In the genomic region with DNA sequence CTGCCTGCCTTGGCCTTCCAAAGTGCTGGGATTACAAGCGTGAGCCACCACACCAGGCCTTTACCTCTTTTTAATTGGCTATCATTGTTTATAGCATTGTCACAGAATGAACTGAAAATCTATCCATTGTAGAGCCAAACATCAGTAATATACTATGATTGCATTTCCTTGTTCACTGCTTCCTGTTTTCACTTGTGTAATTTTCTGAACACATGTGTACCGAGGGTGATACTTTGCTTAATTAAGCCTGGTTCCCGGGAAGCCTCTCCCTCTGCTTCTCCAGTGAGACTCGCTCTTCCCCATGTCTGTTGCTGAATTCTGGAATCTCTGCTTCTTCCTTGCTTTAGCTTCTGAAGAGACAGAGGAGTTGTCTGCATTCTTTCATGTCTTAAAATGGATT, we compare ENCODE assay signal across 21 cellular contexts. TPM values are rescaled to one million over a fixed set of nuclear protein-coding genes. Genes with fewer than 3 reads are reported as not detected.
A peak's percentile ranks its signal among the peaks of the same experiment; 100 is the strongest.
DNase-seq lines count a peak whose midpoint lies in the region; ATAC-seq and TF ChIP-seq lines count a peak whose summit lies in the region.
"Had no signal": no experiment of that assay in that cellular context is flagged by ENCODE, and none has a peak within 500 bp of the region (broad histone marks: within the 10 kb centered on the region; RNA-seq: fewer than 3 reads in every experiment).

No MANE protein-coding gene starts in this region.

- H3K36me3 Mint-ChIP-seq in activated naive CD8-positive, alpha-beta T cell = peaks cover 36% of the 10 kb centered on the region
- peaks cover 71% of the 10 kb centered on the region for H3K36me3 Mint-ChIP-seq in activated naive CD8-positive, alpha-beta T cell treated with anti-CD3 and anti-CD28 coated beads, Interleukin-2, amount 50 U/mL, for 24 hours (ENCODE audit: low read depth)
- H3K36me3 Mint-ChIP-seq in T-cell = peaks cover 59% of the 10 kb centered on the region
- H3K36me3 Mint-ChIP-seq in effector memory CD8-positive, alpha-beta T cell (ENCODE audit: insufficient read depth) = peaks cover 61% of the 10 kb centered on the region
- H3K36me3 Mint-ChIP-seq in natural killer cell = peaks cover 33% of the 10 kb centered on the region

- no peak for DNase-seq in activated naive CD8-positive, alpha-beta T cell treated with anti-CD3 and anti-CD28 coated beads, Interleukin-2, amount 50 U/mL, for 24 hours
- DNase-seq in T-cell = no peak
- no peak for DNase-seq in effector memory CD8-positive, alpha-beta T cell
- no peak for DNase-seq in upper lobe of right lung
- DNase-seq in lower lobe of right lung = no peak
- no peak for DNase-seq in natural killer cell
- DNase-seq: activated gamma-delta T cell; Caco-2; effector CD8-positive, alpha-beta T cell; NCI-H187; NCI-H82; Peyer's patch; stimulated activated CD4-positive, alpha-beta T cell treated with anti-CD3 and anti-CD28 coated beads, Interleukin-1b, Interleukin-23, amount 100 ng/mL, for 48 hours; stimulated activated naive CD4-positive, alpha-beta T cell; tibial artery had no signal

- intact Hi-C loops in upper lobe of right lung (cut with DNase I) (no loop called here), lower lobe of right lung (cut with DNase I) (no loop called here), natural killer cell (cut with micrococcal nuclease) (no loop called here)

- H3K36me3 ChIP-seq in upper lobe of right lung (peaks cover 83% of the 10 kb centered on the region), lower lobe of right lung (peaks cover 95% of the 10 kb centered on the region)

- no peak overlapping the region for H3K4me3 Mint-ChIP-seq in activated naive CD8-positive, alpha-beta T cell
- H3K4me3 Mint-ChIP-seq in activated naive CD8-positive, alpha-beta T cell treated with anti-CD3 and anti-CD28 coated beads, Interleukin-2, amount 50 U/mL, for 24 hours = no peak overlapping the region
- H3K4me3 Mint-ChIP-seq in T-cell = no peak overlapping the region
- H3K4me3 Mint-ChIP-seq in effector memory CD8-positive, alpha-beta T cell = no peak overlapping the region
- no peak overlapping the region for H3K4me3 Mint-ChIP-seq in natural killer cell
- H3K4me3 Mint-ChIP-seq: memory B cell; natural killer cell treated with Interleukin-12 subunit alpha and Interleukin-12 subunit beta and Interleukin-15 and Interleukin-18, amount 100 ng/mL, for 72 hours had no signal

- no peaks in the 10 kb centered on the region for H3K9me3 ChIP-seq in upper lobe of right lung
- H3K9me3 ChIP-seq in lower lobe of right lung = no peaks in the 10 kb centered on the region
- H3K9me3 ChIP-seq: Caco-2, esophagus muscularis mucosa, Peyer's patch, SJSA1, tibial artery had no signal

- no peaks in the 10 kb centered on the region for H3K27me3 ChIP-seq in upper lobe of right lung
- H3K27me3 ChIP-seq in lower lobe of right lung (ENCODE audit: low read depth) = no peaks in the 10 kb centered on the region
- H3K27me3 ChIP-seq: esophagus muscularis mucosa, Peyer's patch, SJSA1, tibial artery had no signal

- peak overlapping the region; percentile 58 for H3K27ac Mint-ChIP-seq in activated naive CD8-positive, alpha-beta T cell
- H3K27ac Mint-ChIP-seq in activated naive CD8-positive, alpha-beta T cell treated with anti-CD3 and anti-CD28 coated beads, Interleukin-2, amount 50 U/mL, for 24 hours = no peak overlapping the region
- peak overlapping the region; percentile 66 to 67 for H3K27ac Mint-ChIP-seq in T-cell
- H3K27ac Mint-ChIP-seq in effector memory CD8-positive, alpha-beta T cell = peak overlapping the region; percentile 59 to 81
- no peak overlapping the region for H3K27ac Mint-ChIP-seq in natural killer cell
- H3K27ac Mint-ChIP-seq: memory B cell had no signal

- H3K4me1 ChIP-seq in upper lobe of right lung = no peaks in the 10 kb centered on the region
- peaks cover 6% of the 10 kb centered on the region for H3K4me1 ChIP-seq in lower lobe of right lung
- H3K4me1 ChIP-seq: Caco-2, SJSA1, tibial artery had no signal

- CTCF ChIA-PET in T-cell (lab: Charles Lee) = no interaction called here

- H3K27ac ChIP-seq in upper lobe of right lung (no peak overlapping the region), lower lobe of right lung (no peak overlapping the region)
- H3K27ac ChIP-seq: esophagus muscularis mucosa, SJSA1, tibial artery had no signal

- POLR2A ChIA-PET in T-cell (lab: Charles Lee) = no interaction called here

- TF ChIP-seq CTCF in upper lobe of right lung (IDR thresholded peaks at IDR 0.05) (no peak), lower lobe of right lung (IDR thresholded peaks at IDR 0.05) (no peak), natural killer cell (IDR thresholded peaks at IDR 0.05) (no peak)

- H3K4me3 ChIP-seq in upper lobe of right lung (no peak overlapping the region), lower lobe of right lung (no peak overlapping the region)
- H3K4me3 ChIP-seq: esophagus muscularis mucosa, K562, Peyer's patch, SJSA1, tibial artery had no signal

- no peaks in the 10 kb centered on the region for H3K9me3 Mint-ChIP-seq in activated naive CD8-positive, alpha-beta T cell (ENCODE audit: low read depth)
- H3K9me3 Mint-ChIP-seq in activated naive CD8-positive, alpha-beta T cell treated with anti-CD3 and anti-CD28 coated beads, Interleukin-2, amount 50 U/mL, for 24 hours = no peaks in the 10 kb centered on the region
- no peaks in the 10 kb centered on the region for H3K9me3 Mint-ChIP-seq in T-cell
- no peaks in the 10 kb centered on the region for H3K9me3 Mint-ChIP-seq in effector memory CD8-positive, alpha-beta T cell
- H3K9me3 Mint-ChIP-seq in natural killer cell = no peaks in the 10 kb centered on the region
- H3K9me3 Mint-ChIP-seq: natural killer cell treated with Interleukin-12 subunit alpha and Interleukin-12 subunit beta and Interleukin-15 and Interleukin-18, amount 100 ng/mL, for 72 hours had no signal

- H3K4me1 Mint-ChIP-seq in activated naive CD8-positive, alpha-beta T cell (ENCODE audit: low read depth) = peaks cover 29% of the 10 kb centered on the region
- H3K4me1 Mint-ChIP-seq in activated naive CD8-positive, alpha-beta T cell treated with anti-CD3 and anti-CD28 coated beads, Interleukin-2, amount 50 U/mL, for 24 hours = no peaks in the 10 kb centered on the region
- H3K4me1 Mint-ChIP-seq in T-cell (peaks cover 13 to 37% (median 20%) of the 10 kb centered on the region in 3 donors), natural killer cell (peaks cover 0 to 8% of the 10 kb centered on the region in 2 donors)
- H3K4me1 Mint-ChIP-seq in effector memory CD8-positive, alpha-beta T cell (ENCODE audit: low read depth in 2 of 2) = peaks cover 3 to 6% of the 10 kb centered on the region in 2 donors
- H3K4me1 Mint-ChIP-seq: memory B cell had no signal

- no peaks in the 10 kb centered on the region for H3K27me3 Mint-ChIP-seq in activated naive CD8-positive, alpha-beta T cell
- H3K27me3 Mint-ChIP-seq in activated naive CD8-positive, alpha-beta T cell treated with anti-CD3 and anti-CD28 coated beads, Interleukin-2, amount 50 U/mL, for 24 hours = no peaks in the 10 kb centered on the region
- H3K27me3 Mint-ChIP-seq in T-cell (no peaks in the 10 kb centered on the region), natural killer cell (ENCODE audit: low read depth in 2 of 2) (no peaks in the 10 kb centered on the region)
- no peaks in the 10 kb centered on the region for H3K27me3 Mint-ChIP-seq in effector memory CD8-positive, alpha-beta T cell
- H3K27me3 Mint-ChIP-seq: memory B cell; natural killer cell treated with Interleukin-12 subunit alpha and Interleukin-12 subunit beta and Interleukin-15 and Interleukin-18, amount 100 ng/mL, for 72 hours had no signal

- no peak for ATAC-seq in activated naive CD8-positive, alpha-beta T cell treated with anti-CD3 and anti-CD28 coated beads, Interleukin-2, amount 50 U/mL, for 24 hours
- ATAC-seq in T-cell (replicated peaks in 1 of 4) = no peak
- no peak for ATAC-seq in effector memory CD8-positive, alpha-beta T cell (replicated peaks)
- ATAC-seq in upper lobe of right lung = peak; percentile 27
- ATAC-seq in lower lobe of right lung = no peak
- ATAC-seq in natural killer cell = no peak
- ATAC-seq: K562; natural killer cell treated with Interleukin-12 subunit alpha and Interleukin-12 subunit beta and Interleukin-15 and Interleukin-18, amount 100 ng/mL, for 72 hours had no signal

RNA-seq across cellular contexts. Expression of gene POLR3E, which starts 33.1 kb away (rescaled TPM):
- total RNA-seq in T-cell = 100 to 1,000 TPM in 2 of 5 donors, 10 to 100 TPM in 3; 79.3 to 174 (median 99.7) TPM
- 43.3 TPM for total RNA-seq in upper lobe of right lung
- total RNA-seq in lower lobe of right lung = 36.6 TPM
- 100 to 1,000 TPM in 2 of 3 donors, 10 to 100 TPM in 1; 95.0 to 116 (median 104) TPM for total RNA-seq in natural killer cell

RNA-seq across cellular contexts. Expression of gene CDR2, which starts 44.1 kb away (rescaled TPM):
- total RNA-seq in T-cell = 10 to 100 TPM; 58.7 to 97.5 (median 72.6) TPM
- 25.2 TPM for total RNA-seq in upper lobe of right lung
- total RNA-seq in lower lobe of right lung = 16.2 TPM
- total RNA-seq in natural killer cell = 10 to 100 TPM; 11.2 to 24.3 (median 19.4) TPM

Comparison
In these comparisons a context has a peak if more than half of its experiments do, and no peak if none do; other contexts are left out.
1. H3K27ac Mint-ChIP-seq: peak in activated naive CD8-positive, alpha-beta T cell (single experiment), T-cell (2 of 2) and effector memory CD8-positive, alpha-beta T cell (2 of 2); none in activated naive CD8-positive, alpha-beta T cell treated with anti-CD3 and anti-CD28 coated beads, Interleukin-2, amount 50 U/mL, for 24 hours (single experiment) and natural killer cell (0 of 2).